Comparison of ENCODE assay signal across 14 cellular contexts in genomic region chr2:54279385-54279784, GRCh38. TPM values are rescaled to one million over a fixed set of nuclear protein-coding genes. Genes with fewer than 3 reads are reported as not detected.
DNase-seq lines count a peak whose midpoint lies in the region; ATAC-seq and TF ChIP-seq lines count a peak whose summit lies in the region.
"Had no signal": no experiment of that assay in that cellular context is flagged by ENCODE, and none has a peak within 500 bp of the region (broad histone marks: within the 10 kb centered on the region; RNA-seq: fewer than 3 reads in every experiment).

No MANE protein-coding gene starts in this region.

- POLR2A ChIA-PET in MCF 10A (lab: Yijun Ruan, JAX) (no interaction called here), PC-3 (lab: Charles Lee; ENCODE audit: unreplicated experiment) (no interaction called here)

- no peak overlapping the region for H3K18ac ChIP-seq in mesenchymal stem cell (ENCODE audit: low read depth in 1 of 2, low read length in 2 of 2)

- BruUV-seq in MCF 10A (replicated peaks; lab: Mats Ljungman, UMichigan), result no TSS peak
- no TSS peak for BruUV-seq in PC-3 (replicated peaks; lab: Mats Ljungman, UMichigan)

- no peak overlapping the region for H2BK5ac ChIP-seq in mesenchymal stem cell (ENCODE audit: low read depth, low read length, poor library complexity, severe bottlenecking)

- no peak overlapping the region for H3K27ac Mint-ChIP-seq in MCF 10A (ENCODE audit: low read depth, unreplicated experiment)
- no peak overlapping the region for H3K27ac Mint-ChIP-seq in endodermal cell
- H3K27ac Mint-ChIP-seq: activated naive CD8-positive, alpha-beta T cell treated with anti-CD3 and anti-CD28 coated beads, Interleukin-2, amount 10 ng/mL, durations not matched to agents 7 days and 5 days had no signal

- 34 to 40% methylated on average over 1 of the region's 2 CpGs for WGBS in endodermal cell (ENCODE audit: insufficient coverage in 1 of 2, insufficient read length in 1 of 2), 2 experiments
- 72 to 94% (median 89%) methylated on average over 2 of the region's 2 CpGs for WGBS in psoas muscle, 3 donors
- 67% methylated on average over 1 of the region's 2 CpGs for WGBS in mesenchymal stem cell

- H3K4me2 ChIP-seq in PC-3 (ENCODE audit: low read length) (no peak overlapping the region), mesenchymal stem cell (ENCODE audit: low read length, poor library complexity, severe bottlenecking) (no peak overlapping the region)

- intact Hi-C loops in MCF 10A (cut with micrococcal nuclease), result no loop called here
- intact Hi-C loops in breast epithelium (cut with DNase I; ENCODE audit: low total_unique reads), result no loop called here
- intact Hi-C loops in PC-3 (cut with micrococcal nuclease), result no loop called here
- intact Hi-C loops in psoas muscle (cut with DNase I), result no loop called here

- H4K20me1 ChIP-seq in PC-3 (ENCODE audit: low read length), result no peaks in the 10 kb centered on the region

- H3K27ac ChIP-seq in breast epithelium (no peak overlapping the region), PC-3 (ENCODE audit: low read length) (no peak overlapping the region), endodermal cell (ENCODE audit: low read depth, low read length) (no peak overlapping the region), psoas muscle (no peak overlapping the region), mesenchymal stem cell (ENCODE audit: low read length, poor library complexity, severe bottlenecking) (no peak overlapping the region)

- H4K8ac ChIP-seq in mesenchymal stem cell (ENCODE audit: low read length), result no peak overlapping the region

- H3K4me1 ChIP-seq in breast epithelium (no peaks in the 10 kb centered on the region), PC-3 (ENCODE audit: insufficient read depth, low read length) (no peaks in the 10 kb centered on the region), endodermal cell (ENCODE audit: control insufficient read depth, insufficient read depth, low read length) (no peaks in the 10 kb centered on the region), psoas muscle (no peaks in the 10 kb centered on the region), mesenchymal stem cell (ENCODE audit: control insufficient read depth, insufficient read depth, low read depth, low read length) (no peaks in the 10 kb centered on the region)

- H3K4me3 ChIP-seq in breast epithelium, result no peak overlapping the region
- H3K4me3 ChIP-seq in PC-3 (ENCODE audit: low read length), result no peak overlapping the region
- H3K4me3 ChIP-seq in endodermal cell (ENCODE audit: low read length), result no peak overlapping the region
- no peak overlapping the region for H3K4me3 ChIP-seq in psoas muscle
- no peak overlapping the region for H3K4me3 ChIP-seq in mesenchymal stem cell (ENCODE audit: insufficient read depth in 1 of 2, low read depth in 1 of 2, low read length in 2 of 2)

- H3K4me3 Mint-ChIP-seq in MCF 10A (ENCODE audit: unreplicated experiment) (no peak overlapping the region), endodermal cell (no peak overlapping the region)
- H3K4me3 Mint-ChIP-seq: activated naive CD8-positive, alpha-beta T cell treated with anti-CD3 and anti-CD28 coated beads, Interleukin-2, amount 10 ng/mL, durations not matched to agents 7 days and 5 days had no signal

- H2BK15ac ChIP-seq in mesenchymal stem cell (ENCODE audit: low read depth, poor library complexity, severe bottlenecking), result no peak overlapping the region

- DNase-seq in MCF 10A (ENCODE audit: unreplicated experiment) (peak; percentile 11), breast epithelium (ENCODE audit: low spot score in 2 of 2) (no peak), PC-3 (peak; percentile 18), endodermal cell (peak; percentile 59), psoas muscle (no peak), DMS79 treated with DMSO at 0.1 percent for 48 hours (lab: John Stamatoyannopoulos, UW) (no peak), mesenchymal stem cell (no peak)
- no peak for DNase-seq in stimulated activated naive CD8-positive, alpha-beta T cell treated with anti-CD3 and anti-CD28 coated beads, Interleukin-15, Interleukin-2, amounts not matched to agents 100 U/mL and 50 U/mL, for 24 hours
- DNase-seq: activated naive CD8-positive, alpha-beta T cell treated with anti-CD3 and anti-CD28 coated beads, Interleukin-2, amount 10 ng/mL, durations not matched to agents 7 days and 5 days; cortex of kidney; DND-41; NCI-H2081; stimulated activated CD4-positive, alpha-beta T cell treated with anti-CD3 and anti-CD28 coated beads, Interleukin-1b, Interleukin-23, amount 100 ng/mL, for 48 hours had no signal

- TF ChIP-seq POLR2A in breast epithelium (IDR thresholded peaks at IDR 0.05), result no peak

- H3K9me3 ChIP-seq in breast epithelium (no peaks in the 10 kb centered on the region), PC-3 (ENCODE audit: low read length) (no peaks in the 10 kb centered on the region), endodermal cell (ENCODE audit: control insufficient read depth, low read length) (no peaks in the 10 kb centered on the region), psoas muscle (no peaks in the 10 kb centered on the region), mesenchymal stem cell (ENCODE audit: control insufficient read depth, low read length) (no peaks in the 10 kb centered on the region)

- peak; percentile 11 for TF ChIP-seq CTCF in MCF 10A (IDR thresholded peaks at IDR 0.05; ENCODE audit: unreplicated experiment)
- no peak for TF ChIP-seq CTCF in breast epithelium (IDR thresholded peaks at IDR 0.05)
- peak; percentile 46 for TF ChIP-seq CTCF in PC-3 (conservative IDR thresholded peaks at IDR 0.05; ENCODE audit: low read depth, low read length)
- peak; percentile 69 for TF ChIP-seq CTCF in endodermal cell (conservative IDR thresholded peaks at IDR 0.05)
- peak; percentile 14 for TF ChIP-seq CTCF in psoas muscle (IDR thresholded peaks at IDR 0.05)

- no peaks in the 10 kb centered on the region for H3K27me3 ChIP-seq in breast epithelium
- H3K27me3 ChIP-seq in PC-3 (ENCODE audit: low read length), result 0 out of 2 replicates have a peak, but pooled peaks cover 9% of the 10 kb centered on the region
- H3K27me3 ChIP-seq in endodermal cell (ENCODE audit: control insufficient read depth, insufficient read depth, low read length, poor library complexity, severe bottlenecking), result peaks cover 17% of the 10 kb centered on the region
- H3K27me3 ChIP-seq in psoas muscle (ENCODE audit: insufficient read depth in 3 of 3, low read length in 2 of 3), result no peaks in the 10 kb centered on the region
- no peaks in the 10 kb centered on the region for H3K27me3 ChIP-seq in mesenchymal stem cell (ENCODE audit: control insufficient read depth in 1 of 2, insufficient read depth in 1 of 2, low read length in 2 of 2)

- no peak overlapping the region for H4K91ac ChIP-seq in mesenchymal stem cell (ENCODE audit: low read length)

- H3K27me3 Mint-ChIP-seq in MCF 10A (ENCODE audit: insufficient read depth, unreplicated experiment) (no peaks in the 10 kb centered on the region), endodermal cell (ENCODE audit: insufficient read depth) (peaks cover 15% of the 10 kb centered on the region)
- H3K27me3 Mint-ChIP-seq: activated naive CD8-positive, alpha-beta T cell treated with anti-CD3 and anti-CD28 coated beads, Interleukin-2, amount 10 ng/mL, durations not matched to agents 7 days and 5 days had no signal

- H3K9me3 Mint-ChIP-seq in MCF 10A (ENCODE audit: unreplicated experiment), result no peaks in the 10 kb centered on the region
- no peaks in the 10 kb centered on the region for H3K9me3 Mint-ChIP-seq in endodermal cell
- H3K9me3 Mint-ChIP-seq: activated naive CD8-positive, alpha-beta T cell treated with anti-CD3 and anti-CD28 coated beads, Interleukin-2, amount 10 ng/mL, durations not matched to agents 7 days and 5 days had no signal

- no peak overlapping the region for H2BK12ac ChIP-seq in mesenchymal stem cell (ENCODE audit: low read length in 2 of 2)

- peak; percentile 37; the same call in 1 of the 2 replicates for ATAC-seq in PC-3
- no peak for ATAC-seq in psoas muscle
- ATAC-seq in stimulated activated naive CD8-positive, alpha-beta T cell treated with anti-CD3 and anti-CD28 coated beads, Interleukin-15, Interleukin-2, amounts not matched to agents 100 U/mL and 50 U/mL, for 24 hours, result no peak

- CTCF ChIA-PET in MCF 10A (lab: Yijun Ruan, JAX) (no interaction called here), PC-3 (lab: Charles Lee) (no interaction called here)

- H3K36me3 ChIP-seq in breast epithelium (no peaks in the 10 kb centered on the region), PC-3 (ENCODE audit: low read depth, low read length) (no peaks in the 10 kb centered on the region), endodermal cell (ENCODE audit: control insufficient read depth, insufficient read depth, low read length) (no peaks in the 10 kb centered on the region), psoas muscle (ENCODE audit: insufficient read depth in 1 of 2, low read depth in 1 of 2) (no peaks in the 10 kb centered on the region), mesenchymal stem cell (ENCODE audit: control insufficient read depth in 1 of 2, insufficient read depth in 2 of 2, low read depth in 1 of 2, low read length in 2 of 2) (no peaks in the 10 kb centered on the region)

- H3K14ac ChIP-seq in mesenchymal stem cell (ENCODE audit: low read length in 2 of 2), result no peak overlapping the region

- H3K23ac ChIP-seq in mesenchymal stem cell (ENCODE audit: low read length in 2 of 2), result no peak overlapping the region

- no peak overlapping the region for H2AK5ac ChIP-seq in mesenchymal stem cell (ENCODE audit: low read length, severe bottlenecking)

- no peak overlapping the region for H3K4ac ChIP-seq in mesenchymal stem cell (ENCODE audit: low read depth in 1 of 2, low read length in 2 of 2)

- no peaks in the 10 kb centered on the region for H3F3A ChIP-seq in PC-3 (ENCODE audit: low read length, unreplicated experiment)

- no peaks in the 10 kb centered on the region for H3K9me2 ChIP-seq in PC-3 (replicated peaks; ENCODE audit: low read length)

- no peaks in the 10 kb centered on the region for H3K79me2 ChIP-seq in PC-3 (ENCODE audit: low read length)

- H3K36me3 Mint-ChIP-seq in MCF 10A (ENCODE audit: insufficient read depth, unreplicated experiment) (peaks cover 6% of the 10 kb centered on the region), endodermal cell (ENCODE audit: low read depth) (no peaks in the 10 kb centered on the region)

- H3K9ac ChIP-seq in PC-3 (ENCODE audit: low read length) (no peak overlapping the region), endodermal cell (ENCODE audit: extremely low read depth, low read length, poor library complexity, severe bottlenecking) (no peak overlapping the region), mesenchymal stem cell (ENCODE audit: low read length) (no peak overlapping the region)

- H3K4me1 Mint-ChIP-seq in MCF 10A (ENCODE audit: insufficient read depth, unreplicated experiment) (no peaks in the 10 kb centered on the region), endodermal cell (peaks cover 15% of the 10 kb centered on the region)

- no peaks in the 10 kb centered on the region for H3K79me1 ChIP-seq in mesenchymal stem cell (replicated peaks; ENCODE audit: low read length, poor library complexity, severe bottlenecking)

- H2AFZ ChIP-seq in PC-3 (ENCODE audit: low read length) (no peak overlapping the region), mesenchymal stem cell (ENCODE audit: low read depth, low read length) (no peak overlapping the region)

- no peak overlapping the region for H2BK120ac ChIP-seq in mesenchymal stem cell (ENCODE audit: low read depth, low read length)

RNA-seq across cellular contexts. Expression of gene TSPYL6, which starts 23.4 kb away (rescaled TPM):
- not detected in 2 replicates for total RNA-seq in MCF 10A (2022)
- total RNA-seq in breast epithelium, result not detected
- total RNA-seq in PC-3 (2014; rRNA removed), result not detected in 2 replicates
- not detected for total RNA-seq in endodermal cell
- not detected for polyA plus RNA-seq in endodermal cell (2013, experiment 1 of 2)
- polyA plus RNA-seq in endodermal cell (2013, experiment 2 of 2), result not detected
- not detected for total RNA-seq in psoas muscle
- polyA plus RNA-seq in psoas muscle, result under 1 TPM in 1 of 3 donors, not detected in 2; 0.05 TPM
- not detected for polyA plus RNA-seq in mesenchymal stem cell (2013, experiment 1 of 2)
- polyA plus RNA-seq in mesenchymal stem cell (2013, experiment 2 of 2), result not detected
- total RNA-seq: activated naive CD8-positive, alpha-beta T cell treated with anti-CD3 and anti-CD28 coated beads, Interleukin-2, amount 10 ng/mL, durations not matched to agents 7 days and 5 days; mucosa of gallbladder had no signal

Comparison
In these comparisons a context has a peak if more than half of its experiments do, and no peak if none do; other contexts are left out.
1. DNase-seq: peak in MCF 10A (single experiment), PC-3 (single experiment) and endodermal cell (single experiment); none in breast epithelium (0 of 2), psoas muscle (0 of 2), stimulated activated naive CD8-positive, alpha-beta T cell treated with anti-CD3 and anti-CD28 coated beads, Interleukin-15, Interleukin-2, amounts not matched to agents 100 U/mL and 50 U/mL, for 24 hours (single experiment), DMS79 treated with DMSO at 0.1 percent for 48 hours (single experiment) and mesenchymal stem cell (single experiment).
2. CTCF ChIP-seq: peak in MCF 10A (single experiment), PC-3 (single experiment), endodermal cell (single experiment) and psoas muscle (single experiment); none in breast epithelium (0 of 3).